ENCODE assay signal across 11 cellular contexts in the genomic region with DNA sequence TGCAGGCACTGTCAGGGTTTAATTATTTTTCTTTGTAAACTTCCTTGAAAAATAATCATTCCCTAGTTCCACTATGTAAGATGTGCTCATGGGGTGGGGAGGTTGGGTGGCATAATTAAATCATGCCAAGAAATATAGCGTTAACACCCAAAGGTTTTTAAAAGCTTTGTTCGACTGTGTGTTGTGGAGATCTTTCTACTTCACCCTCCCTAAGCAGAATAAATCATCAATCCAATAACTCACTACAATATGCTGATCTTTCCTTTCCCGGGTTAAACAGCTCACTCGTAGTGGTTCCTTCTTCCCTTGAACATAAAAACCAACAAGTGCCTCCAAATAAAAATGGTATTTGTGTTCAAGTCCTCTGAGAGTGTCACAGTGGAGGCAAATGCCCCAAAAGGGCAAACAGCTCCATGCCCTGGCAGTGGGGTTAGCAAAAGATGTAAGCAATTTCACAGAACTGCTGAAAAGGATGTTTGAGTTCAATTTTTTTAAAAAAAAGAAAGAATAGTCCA.
DNase-seq lines count a peak whose midpoint lies in the region; ATAC-seq and TF ChIP-seq lines count a peak whose summit lies in the region.
"Had no signal": no experiment of that assay in that cellular context is flagged by ENCODE, and none has a peak within 500 bp of the region (broad histone marks: within the 10 kb centered on the region; RNA-seq: fewer than 3 reads in every experiment).

No MANE protein-coding gene starts in this region.

- H3K9ac ChIP-seq in muscle layer of colon (ENCODE audit: low read length), result no peak overlapping the region

- peaks cover 12% of the 10 kb centered on the region for H3K4me1 ChIP-seq in muscle layer of colon (ENCODE audit: insufficient read depth, low read length)
- no peaks in the 10 kb centered on the region for H3K4me1 ChIP-seq in body of pancreas

- no peaks in the 10 kb centered on the region for H3K36me3 ChIP-seq in muscle layer of colon (ENCODE audit: insufficient read depth, low read length)
- H3K36me3 ChIP-seq in body of pancreas (replicated peaks in 1 of 2; ENCODE audit: insufficient read depth in 1 of 2, low read depth in 2 of 2), result no peaks in the 10 kb centered on the region

- peak overlapping the region in 48 of 59 donors; percentile 4 to 57 (median 36) for H3K4me3 ChIP-seq in dorsolateral prefrontal cortex
- H3K4me3 ChIP-seq in muscle layer of colon (ENCODE audit: low read depth in 1 of 2, low read length in 2 of 2), result no peak overlapping the region
- no peak overlapping the region for H3K4me3 ChIP-seq in body of pancreas

- H3K9me3 ChIP-seq in muscle layer of colon (ENCODE audit: low read length), result no peaks in the 10 kb centered on the region
- H3K9me3 ChIP-seq in body of pancreas, result no peaks in the 10 kb centered on the region

- DNase-seq in M059J (ENCODE audit: low read depth) (peak; percentile 80), dorsolateral prefrontal cortex (no peak), type B pancreatic cell (ENCODE audit: extremely low spot score, unreplicated experiment) (no peak), body of pancreas (no peak), T-helper 9 cell (no peak)
- no peak for DNase-seq in activated CD4-positive, alpha-beta T cell treated with anti-CD3 and anti-CD28 coated beads for 48 hours
- DNase-seq: activated CD4-positive, alpha-beta T cell treated with anti-CD3 and anti-CD28 coated beads, Interleukin-2, amount 50 U/mL, for 4 hours; NCI-H2081 treated with DMSO at 0.1 percent for 48 hours had no signal

- peak overlapping the region; percentile 73 for H3K4me3 Mint-ChIP-seq in type B pancreatic cell
- H3K4me3 Mint-ChIP-seq: CD14-positive monocyte; T-helper 2 cell treated with Interferon-gamma antibody and Interleukin-4, amounts not matched to agents 5 μg/mL and 100 μg/mL, for 36 hours had no signal

- peaks cover 56% of the 10 kb centered on the region for H3K4me1 Mint-ChIP-seq in type B pancreatic cell (ENCODE audit: unreplicated experiment)
- H3K4me1 Mint-ChIP-seq: CD14-positive monocyte had no signal

- peaks cover 6% of the 10 kb centered on the region for H3K9me3 Mint-ChIP-seq in type B pancreatic cell

- H3K27me3 Mint-ChIP-seq in type B pancreatic cell, result peaks cover 11% of the 10 kb centered on the region

- no peak for TF ChIP-seq POLR2A in body of pancreas (IDR thresholded peaks at IDR 0.05)

- ATAC-seq in body of pancreas, result no peak

- H3K27ac ChIP-seq in dorsolateral prefrontal cortex (peak overlapping the region in 58 of 59 donors; percentile 49 to 96 (median 87)), muscle layer of colon (ENCODE audit: low read depth, low read length) (peak overlapping the region; percentile 4), body of pancreas (no peak overlapping the region)

- H3K27ac Mint-ChIP-seq in type B pancreatic cell, result peak overlapping the region; percentile 96
- H3K27ac Mint-ChIP-seq: CD14-positive monocyte; T-helper 2 cell treated with Interferon-gamma antibody and Interleukin-4, amounts not matched to agents 5 μg/mL and 100 μg/mL, for 36 hours had no signal

- TF ChIP-seq CTCF in dorsolateral prefrontal cortex (IDR thresholded peaks at IDR 0.05 in 54 of 56, conservative IDR thresholded peaks at IDR 0.05 in 2 of 56; ENCODE audit: low read depth in 1 of 56, partially characterized antibody in 56 of 56), result no peak
- TF ChIP-seq CTCF in type B pancreatic cell (conservative IDR thresholded peaks at IDR 0.05), result no peak
- TF ChIP-seq CTCF in body of pancreas (IDR thresholded peaks at IDR 0.05), result no peak

- intact Hi-C loops in dorsolateral prefrontal cortex (cut with DNase I) (loop anchor here in 1 of 2 donors (2.0 kb wide), 2 partner anchors 89 to 169 kb away; no protein-coding TSS in a partner anchor), body of pancreas (cut with DNase I) (no loop called here)

- no peaks in the 10 kb centered on the region for H3K36me3 Mint-ChIP-seq in type B pancreatic cell
- H3K36me3 Mint-ChIP-seq: CD14-positive monocyte had no signal

- 22 to 41% methylated on average over 4 of the region's 4 CpGs for WGBS in body of pancreas, 2 donors

- H3K27me3 ChIP-seq in dorsolateral prefrontal cortex, result peaks cover 0 to 7% (median 0%) of the 10 kb centered on the region in 45 donors
- no peaks in the 10 kb centered on the region for H3K27me3 ChIP-seq in muscle layer of colon (ENCODE audit: control insufficient read depth in 1 of 2, insufficient read depth in 2 of 2, low read length in 2 of 2)
- H3K27me3 ChIP-seq in body of pancreas, result no peaks in the 10 kb centered on the region

Comparison
In these comparisons a context has a peak if more than half of its experiments do, and no peak if none do; other contexts are left out.
1. H3K27ac ChIP-seq: peak in dorsolateral prefrontal cortex (58 of 59) and muscle layer of colon (single experiment); none in body of pancreas (0 of 4).
2. H3K4me3 ChIP-seq: peak in dorsolateral prefrontal cortex (48 of 59); none in muscle layer of colon (0 of 2) and body of pancreas (0 of 2).